In the genomic region with DNA sequence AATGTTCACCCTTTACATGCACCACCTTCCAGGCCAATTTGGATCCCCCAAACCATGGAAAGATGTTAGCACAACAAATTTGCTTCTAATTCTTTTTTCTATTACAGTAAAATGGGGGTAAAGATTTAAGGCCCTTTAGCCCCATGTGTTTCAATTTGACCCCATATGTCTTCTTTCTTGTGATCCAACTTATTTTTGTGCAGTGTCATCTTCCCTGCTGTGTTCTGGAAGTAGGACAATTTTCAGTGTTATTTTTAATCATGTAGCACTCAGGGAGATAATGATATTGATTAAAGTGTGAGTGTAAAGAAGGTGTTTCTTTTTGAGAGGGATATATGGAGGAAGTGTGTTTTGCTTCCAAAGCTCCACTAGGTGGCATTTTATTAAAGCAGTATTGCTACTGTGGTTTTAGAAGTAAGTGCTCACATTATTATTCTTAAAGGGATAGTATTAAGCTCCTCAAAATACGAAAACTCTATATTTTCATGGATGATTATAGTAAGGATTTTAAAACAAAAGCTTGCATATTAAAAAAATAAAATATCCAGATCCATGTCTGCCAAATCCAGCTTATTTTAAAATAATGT, we compare ENCODE assay signal across 10 cellular contexts.
A peak's percentile ranks its signal among the peaks of the same experiment; 100 is the strongest.
DNase-seq lines count a peak whose midpoint lies in the region; ATAC-seq and TF ChIP-seq lines count a peak whose summit lies in the region.
"Had no signal": no experiment of that assay in that cellular context is flagged by ENCODE, and none has a peak within 500 bp of the region (broad histone marks: within the 10 kb centered on the region; RNA-seq: fewer than 3 reads in every experiment).

No MANE protein-coding gene starts in this region.

- no peak overlapping the region for H3K27ac Mint-ChIP-seq in natural killer cell

- H3K36me3 Mint-ChIP-seq in natural killer cell, result no peaks in the 10 kb centered on the region

- ATAC-seq in GM19351 (IDR thresholded peaks at IDR 0.05; ENCODE audit: unreplicated experiment) (peak; percentile 68), GM19452 (IDR thresholded peaks at IDR 0.05; ENCODE audit: unreplicated experiment) (no peak), natural killer cell (no peak)
- ATAC-seq: left lung had no signal

- no peaks in the 10 kb centered on the region for H3K27me3 Mint-ChIP-seq in natural killer cell (ENCODE audit: low read depth in 2 of 2)

- no peak overlapping the region for H3K4me3 Mint-ChIP-seq in natural killer cell

- no peak overlapping the region for H3K4me3 ChIP-seq in epithelial cell of proximal tubule (ENCODE audit: low read depth, low read length)
- H3K4me3 ChIP-seq: left lung had no signal

- peaks cover 2% of the 10 kb centered on the region in 2 donors for H3K9me3 Mint-ChIP-seq in natural killer cell

- intact Hi-C loops in natural killer cell (cut with micrococcal nuclease), result no loop called here

- TF ChIP-seq CTCF in epithelial cell of proximal tubule (conservative IDR thresholded peaks at IDR 0.05; ENCODE audit: low read depth, low read length), result peak; percentile 52
- TF ChIP-seq CTCF in natural killer cell (IDR thresholded peaks at IDR 0.05), result no peak

- H3K4me1 Mint-ChIP-seq in natural killer cell, result no peaks in the 10 kb centered on the region

- DNase-seq in COR-L47 (lab: John Stamatoyannopoulos, UW), result peak; percentile 36
- DNase-seq in NCI-H345 (lab: John Stamatoyannopoulos, UW), result peak; percentile 53
- no peak for DNase-seq in epithelial cell of proximal tubule (ENCODE audit: low read depth)
- no peak for DNase-seq in occipital lobe (lab: John Stamatoyannopoulos, UW)
- DNase-seq in SW 1271 (lab: John Stamatoyannopoulos, UW), result no peak
- DNase-seq in natural killer cell, result no peak
- DNase-seq: left lung, T-helper 9 cell had no signal

Comparison
In these comparisons a context has a peak if more than half of its experiments do, and no peak if none do; other contexts are left out.
1. DNase-seq: peak in COR-L47 (single experiment) and NCI-H345 (single experiment); none in epithelial cell of proximal tubule (single experiment), occipital lobe (single experiment), SW 1271 (0 of 2) and natural killer cell (single experiment).